In genomic region chr7:75737856-75738603, GRCh38 we compare ENCODE assay signal across 8 cellular contexts. TPM values are rescaled to one million over a fixed set of nuclear protein-coding genes. Genes with fewer than 3 reads are reported as not detected.
DNase-seq lines count a peak whose midpoint lies in the region; ATAC-seq and TF ChIP-seq lines count a peak whose summit lies in the region.

No MANE protein-coding gene starts in this region.

- H3K36me3 ChIP-seq in ACC112 (ENCODE audit: insufficient read depth, low read length) (no peaks in the 10 kb centered on the region), stomach (peaks cover 0 to 7% (median 0%) of the 10 kb centered on the region in 4 donors)

- TF ChIP-seq CTCF in stomach (IDR thresholded peaks at IDR 0.05), result no peak

- H3K27ac ChIP-seq in ACC112 (ENCODE audit: low read depth, low read length), result no peak overlapping the region
- peak overlapping the region in 4 of 5 donors; percentile 84 to 91 (median 90) for H3K27ac ChIP-seq in stomach

- no peak for TF ChIP-seq POLR2A in stomach (IDR thresholded peaks at IDR 0.05)

- H3K4me1 ChIP-seq in ACC112 (ENCODE audit: control insufficient read depth, insufficient read depth, low read length, unreplicated experiment), result peaks cover 16% of the 10 kb centered on the region
- H3K4me1 ChIP-seq in stomach, result peaks cover 6 to 36% (median 26%) of the 10 kb centered on the region in 4 donors

- no peaks in the 10 kb centered on the region for H3K27me3 ChIP-seq in ACC112 (ENCODE audit: insufficient read depth, low read length)
- no peaks in the 10 kb centered on the region for H3K27me3 ChIP-seq in stomach

- intact Hi-C loops in activated T-helper 2 cell treated with anti-CD3 and anti-CD28 coated beads, Interferon-gamma antibody, Interleukin-2, Interleukin-4, amounts not matched to agents 10 μg/mL and 5 μg/mL and 100 μg/mL, durations not matched to agents 14 hours and 24 hours and 36 hours (cut with micrococcal nuclease), result loop anchor here (2.0 to 5.0 kb wide), 3 partner anchors 179 to 251 kb away; partner anchors contain the start of genes POM121C and POR
- intact Hi-C loops in stomach (cut with DNase I; ENCODE audit: low total_unique reads), result no loop called here

- H2AFZ ChIP-seq in ACC112 (ENCODE audit: low read length, unreplicated experiment), result peak overlapping the region; percentile 98

- 5 to 6% (median 6%) methylated on average over 17 to 18 of the region's 18 CpGs for WGBS in stomach, 5 donors

- H3K27me3 Mint-ChIP-seq in activated T-helper 2 cell treated with anti-CD3 and anti-CD28 coated beads, Interferon-gamma antibody, Interleukin-2, Interleukin-4, amounts not matched to agents 10 μg/mL and 5 μg/mL and 100 μg/mL, durations not matched to agents 14 hours and 24 hours and 36 hours (ENCODE audit: low read depth), result peaks cover 15% of the 10 kb centered on the region
- H3K27me3 Mint-ChIP-seq in immature natural killer cell (ENCODE audit: low read depth in 3 of 3), result peaks cover under 1 to 3% (median 1%) of the 10 kb centered on the region in 3 donors

- H3K79me2 ChIP-seq in ACC112 (ENCODE audit: control insufficient read depth, insufficient read depth, low read length, unreplicated experiment), result peaks cover 4% of the 10 kb centered on the region

- peaks cover 10% of the 10 kb centered on the region for H3K4me1 Mint-ChIP-seq in activated T-helper 2 cell treated with anti-CD3 and anti-CD28 coated beads, Interferon-gamma antibody, Interleukin-2, Interleukin-4, amounts not matched to agents 10 μg/mL and 5 μg/mL and 100 μg/mL, durations not matched to agents 14 hours and 24 hours and 36 hours (ENCODE audit: low read depth)
- peaks cover 27 to 40% of the 10 kb centered on the region in 2 donors for H3K4me1 Mint-ChIP-seq in immature natural killer cell

- ATAC-seq in GM21619 (IDR thresholded peaks at IDR 0.05; ENCODE audit: unreplicated experiment), result peak; percentile 1
- no peak for ATAC-seq in HG02970 (IDR thresholded peaks at IDR 0.05; ENCODE audit: low FRiP score, unreplicated experiment)

- peak overlapping the region; percentile 87 for H3K4me3 Mint-ChIP-seq in activated T-helper 2 cell treated with anti-CD3 and anti-CD28 coated beads, Interferon-gamma antibody, Interleukin-2, Interleukin-4, amounts not matched to agents 10 μg/mL and 5 μg/mL and 100 μg/mL, durations not matched to agents 14 hours and 24 hours and 36 hours (ENCODE audit: low read depth)
- H3K4me3 Mint-ChIP-seq in immature natural killer cell, result peak overlapping the region; percentile 89 to 95 (median 91)

- H3K4me3 ChIP-seq in ACC112 (ENCODE audit: low read depth, low read length) (peak overlapping the region; percentile 100), stomach (peak overlapping the region; percentile 82 to 99 (median 90))

- H3K9me3 Mint-ChIP-seq in activated T-helper 2 cell treated with anti-CD3 and anti-CD28 coated beads, Interferon-gamma antibody, Interleukin-2, Interleukin-4, amounts not matched to agents 10 μg/mL and 5 μg/mL and 100 μg/mL, durations not matched to agents 14 hours and 24 hours and 36 hours, result no peaks in the 10 kb centered on the region
- H3K9me3 Mint-ChIP-seq in immature natural killer cell, result no peaks in the 10 kb centered on the region

- no peaks in the 10 kb centered on the region for H3K36me3 Mint-ChIP-seq in activated T-helper 2 cell treated with anti-CD3 and anti-CD28 coated beads, Interferon-gamma antibody, Interleukin-2, Interleukin-4, amounts not matched to agents 10 μg/mL and 5 μg/mL and 100 μg/mL, durations not matched to agents 14 hours and 24 hours and 36 hours (ENCODE audit: low read depth)
- peaks cover 3 to 7% (median 5%) of the 10 kb centered on the region in 3 donors for H3K36me3 Mint-ChIP-seq in immature natural killer cell

- H3K27ac Mint-ChIP-seq in activated T-helper 2 cell treated with anti-CD3 and anti-CD28 coated beads, Interferon-gamma antibody, Interleukin-2, Interleukin-4, amounts not matched to agents 10 μg/mL and 5 μg/mL and 100 μg/mL, durations not matched to agents 14 hours and 24 hours and 36 hours, result peak overlapping the region; percentile 58
- peak overlapping the region; percentile 55 to 94 (median 83) for H3K27ac Mint-ChIP-seq in immature natural killer cell

- H3K9me3 ChIP-seq in stomach, result no peaks in the 10 kb centered on the region

- no peak for DNase-seq in activated T-helper 2 cell treated with anti-CD3 and anti-CD28 coated beads, Interferon-gamma antibody, Interleukin-2, Interleukin-4, amounts not matched to agents 10 μg/mL and 5 μg/mL and 100 μg/mL, durations not matched to agents 14 hours and 24 hours and 36 hours (ENCODE audit: low spot score)
- no peak for DNase-seq in immature natural killer cell
- no peak for DNase-seq in stomach
- no peak for DNase-seq in putamen (ENCODE audit: low spot score)
- DNase-seq in dedifferentiated amniotic fluid mesenchymal stem cell (ENCODE audit: extremely low spot score), result no peak

- TF ChIP-seq EP300 in stomach (IDR thresholded peaks at IDR 0.05), result no peak

RNA-seq across cellular contexts. Expression of gene HIP1, which starts 0.7 kb away (rescaled TPM):
- 10.6 and 14.8 TPM in 2 replicates for total RNA-seq in activated T-helper 2 cell treated with anti-CD3 and anti-CD28 coated beads, Interferon-gamma antibody, Interleukin-2, Interleukin-4, amounts not matched to agents 10 μg/mL and 5 μg/mL and 100 μg/mL, durations not matched to agents 14 hours and 24 hours and 36 hours
- polyA plus RNA-seq in immature natural killer cell (10 to 100 TPM in 1 of 3 donors, 1 to 10 TPM in 2; 3.9 to 13.3 (median 5.9) TPM), stomach (1 to 10 TPM; 2.8 to 6.4 (median 3.6) TPM)
- 10 to 100 TPM in 1 of 5 donors, 1 to 10 TPM in 4; 6.2 to 15.8 (median 8.4) TPM for total RNA-seq in stomach

RNA-seq across cellular contexts. Expression of gene CCL26, which starts 34.0 kb away (rescaled TPM):
- 0.89 TPM in 1 of 2 replicates, not detected in the other for total RNA-seq in activated T-helper 2 cell treated with anti-CD3 and anti-CD28 coated beads, Interferon-gamma antibody, Interleukin-2, Interleukin-4, amounts not matched to agents 10 μg/mL and 5 μg/mL and 100 μg/mL, durations not matched to agents 14 hours and 24 hours and 36 hours
- polyA plus RNA-seq in immature natural killer cell, result not detected
- total RNA-seq in stomach, result not detected
- 1 to 10 TPM in 1 of 3 donors, under 1 TPM in 1, not detected in 1; 0.65 to 1.6 TPM for polyA plus RNA-seq in stomach
